20 cellular contexts compared by ENCODE assay signal in genomic region chr3:9689757-9690156, GRCh38. TPM values are rescaled to one million over a fixed set of nuclear protein-coding genes. Genes with fewer than 3 reads are reported as not detected.
"Had no signal": no experiment of that assay in that cellular context is flagged by ENCODE, and none has a peak within 500 bp of the region (broad histone marks: within the 10 kb centered on the region; RNA-seq: fewer than 3 reads in every experiment).

No MANE protein-coding gene starts in this region.

- H3K27me3 Mint-ChIP-seq: dendritic cell treated with granulocyte-macrophage colony-stimulating factor and Interleukin-4, amounts not matched to agents 40 ng/mL and 50 ng/mL, for 4 days; naive B cell had no signal

- FAIRE-seq: colon, frontal cortex, keratinocyte had no signal

- H3K27ac Mint-ChIP-seq: dendritic cell treated with granulocyte-macrophage colony-stimulating factor and Interleukin-4, amounts not matched to agents 40 ng/mL and 50 ng/mL, for 4 days; endodermal cell; immature natural killer cell had no signal

- H3K4me3 Mint-ChIP-seq: dendritic cell treated with granulocyte-macrophage colony-stimulating factor and Interleukin-4, amounts not matched to agents 40 ng/mL and 50 ng/mL, for 4 days; endodermal cell; immature natural killer cell had no signal

- DNase-seq: endodermal cell; immature natural killer cell; left colon; mesendoderm; naive B cell; stimulated activated CD4-positive, alpha-beta T cell treated with anti-CD3 and anti-CD28 coated beads, Interleukin-2, amount 100 ng/mL, for 24 hours; stimulated activated CD4-positive, alpha-beta T cell treated with anti-CD3 and anti-CD28 coated beads, Interleukin-4, amount 100 ng/mL, for 4 hours; stimulated activated naive CD4-positive, alpha-beta T cell treated with Interleukin-2 at 50 U/mL for 16 hours; trophoblast cell had no signal

- H3K27me3 ChIP-seq: neutrophil had no signal

- ATAC-seq: left colon, sciatic nerve had no signal

- H3K4me1 Mint-ChIP-seq: immature natural killer cell had no signal

- H3K9me3 Mint-ChIP-seq: dendritic cell treated with granulocyte-macrophage colony-stimulating factor and Interleukin-4, amounts not matched to agents 40 ng/mL and 50 ng/mL, for 4 days; endodermal cell; immature natural killer cell; naive B cell had no signal

- H3K27ac ChIP-seq: neutrophil had no signal

RNA-seq across cellular contexts. Expression of gene CPNE9, which starts 13.9 kb away (rescaled TPM):
- total RNA-seq: left colon, liver, lung microvascular endothelial cell, osteoblast, pulmonary artery endothelial cell, sciatic nerve, urinary bladder had no signal
- polyA plus RNA-seq: keratinocyte, liver had no signal
